In the genomic region with DNA sequence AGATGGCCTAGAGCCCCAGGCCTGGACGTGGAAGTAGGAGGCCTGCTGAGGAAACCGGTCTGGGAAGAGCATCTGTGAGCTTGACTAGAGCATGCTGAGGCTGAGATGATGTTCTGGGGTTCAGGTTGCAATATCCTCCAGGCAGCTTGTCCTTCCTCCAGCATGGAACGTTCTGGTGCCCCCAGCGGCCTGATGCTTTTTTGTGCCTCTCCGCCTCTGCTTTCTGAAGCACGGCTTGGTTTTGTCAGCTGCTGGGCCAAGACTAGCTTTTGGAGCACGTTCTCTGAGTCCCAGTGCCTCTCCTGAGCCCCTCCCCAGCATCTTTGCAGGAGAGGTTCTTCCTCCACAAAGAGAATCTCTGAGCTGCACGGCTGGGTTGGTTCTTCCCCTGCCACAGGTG, we compare ENCODE assay signal across 32 cellular contexts.
"Had no signal": no experiment of that assay in that cellular context is flagged by ENCODE, and none has a peak within 500 bp of the region (broad histone marks: within the 10 kb centered on the region; RNA-seq: fewer than 3 reads in every experiment).

No MANE protein-coding gene starts in this region.

- H3K9me3 Mint-ChIP-seq: dendritic cell treated with granulocyte-macrophage colony-stimulating factor and Interleukin-4, amounts not matched to agents 40 ng/mL and 50 ng/mL, for 4 days; memory B cell; mesothelial cell of epicardium; naive B cell; nephron; neural progenitor cell; stimulated activated effector memory CD8-positive, alpha-beta T cell treated with anti-CD3 and anti-CD28 coated beads, Interleukin-12 subunit alpha, Interleukin-12 subunit beta, amount 100 ng/mL, for 72 hours had no signal

- H3K4me2 ChIP-seq: neural progenitor cell, smooth muscle cell had no signal

- H3K27ac Mint-ChIP-seq: dendritic cell treated with granulocyte-macrophage colony-stimulating factor and Interleukin-4, amounts not matched to agents 40 ng/mL and 50 ng/mL, for 4 days; immature natural killer cell; memory B cell; mesothelial cell of epicardium; nephron; stimulated activated effector memory CD8-positive, alpha-beta T cell treated with anti-CD3 and anti-CD28 coated beads, Interleukin-12 subunit alpha, Interleukin-12 subunit beta, amount 100 ng/mL, for 72 hours had no signal

- H3K4me1 Mint-ChIP-seq: immature natural killer cell; memory B cell; naive B cell; stimulated activated effector memory CD8-positive, alpha-beta T cell treated with anti-CD3 and anti-CD28 coated beads, Interleukin-12 subunit alpha, Interleukin-12 subunit beta, amount 100 ng/mL, for 72 hours had no signal

- DNase-seq: colonic mucosa; effector CD8-positive, alpha-beta T cell; foreskin keratinocyte; heart left ventricle; hippocampal formation; immature natural killer cell; islet precursor cell; kidney glomerular epithelial cell; left colon; mucosa of descending colon; naive B cell; nucleus accumbens; stimulated activated CD4-positive, alpha-beta T cell treated with anti-CD3 and anti-CD28 coated beads, Interleukin-12 subunit alpha, Interleukin-12 subunit beta, amount 100 ng/mL, for 4 hours; stimulated activated CD4-positive, alpha-beta T cell treated with anti-CD3 and anti-CD28 coated beads, Interleukin-2, amount 100 ng/mL, for 24 hours; stimulated activated CD4-positive, alpha-beta T cell treated with anti-CD3 and anti-CD28 coated beads, Interleukin-4, amount 100 ng/mL, for 24 hours; stimulated activated naive CD4-positive, alpha-beta T cell treated with Interleukin-2 at 50 U/mL for 16 hours; stomach; thyroid gland; trophoblast cell had no signal

- H3K4me3 ChIP-seq: colonic mucosa, esophagus muscularis mucosa, gastroesophageal sphincter, heart left ventricle, lung, mucosa of descending colon, neural progenitor cell, prostate gland, right atrium auricular region, smooth muscle cell, stomach, thyroid gland had no signal

- H3K27ac ChIP-seq: colonic mucosa, esophagus muscularis mucosa, foreskin keratinocyte, gastroesophageal sphincter, heart left ventricle, neural progenitor cell, prostate gland, right atrium auricular region, stomach, thyroid gland had no signal

- H3K36me3 ChIP-seq: colonic mucosa, esophagus muscularis mucosa, gastroesophageal sphincter, heart left ventricle, neural progenitor cell, prostate gland, right atrium auricular region, stomach, thyroid gland had no signal

- H3K4me3 Mint-ChIP-seq: dendritic cell treated with granulocyte-macrophage colony-stimulating factor and Interleukin-4, amounts not matched to agents 40 ng/mL and 50 ng/mL, for 4 days; immature natural killer cell; memory B cell; mesothelial cell of epicardium; nephron; neural progenitor cell; stimulated activated effector memory CD8-positive, alpha-beta T cell treated with anti-CD3 and anti-CD28 coated beads, Interleukin-12 subunit alpha, Interleukin-12 subunit beta, amount 100 ng/mL, for 72 hours had no signal

- H3K4me1 ChIP-seq: colonic mucosa, esophagus muscularis mucosa, foreskin keratinocyte, gastroesophageal sphincter, heart left ventricle, prostate gland, right atrium auricular region, stomach, thyroid gland had no signal

- H3K27me3 Mint-ChIP-seq: dendritic cell treated with granulocyte-macrophage colony-stimulating factor and Interleukin-4, amounts not matched to agents 40 ng/mL and 50 ng/mL, for 4 days had no signal

- H3K9me3 ChIP-seq: colonic mucosa, esophagus muscularis mucosa, gastroesophageal sphincter, heart left ventricle, mucosa of descending colon, prostate gland, right atrium auricular region, stomach, thyroid gland had no signal

- H3K27me3 ChIP-seq: colonic mucosa, foreskin keratinocyte, neural progenitor cell, right atrium auricular region, stomach, thyroid gland had no signal

- H3K36me3 Mint-ChIP-seq: immature natural killer cell; memory B cell; mesothelial cell of epicardium; naive B cell; stimulated activated effector memory CD8-positive, alpha-beta T cell treated with anti-CD3 and anti-CD28 coated beads, Interleukin-12 subunit alpha, Interleukin-12 subunit beta, amount 100 ng/mL, for 72 hours had no signal

- H3K9ac ChIP-seq: neural progenitor cell had no signal

- FAIRE-seq: endothelial cell of umbilical vein had no signal

- H2AFZ ChIP-seq: neural progenitor cell had no signal
